ENCODE assay signal across 9 cellular contexts in the genomic region with DNA sequence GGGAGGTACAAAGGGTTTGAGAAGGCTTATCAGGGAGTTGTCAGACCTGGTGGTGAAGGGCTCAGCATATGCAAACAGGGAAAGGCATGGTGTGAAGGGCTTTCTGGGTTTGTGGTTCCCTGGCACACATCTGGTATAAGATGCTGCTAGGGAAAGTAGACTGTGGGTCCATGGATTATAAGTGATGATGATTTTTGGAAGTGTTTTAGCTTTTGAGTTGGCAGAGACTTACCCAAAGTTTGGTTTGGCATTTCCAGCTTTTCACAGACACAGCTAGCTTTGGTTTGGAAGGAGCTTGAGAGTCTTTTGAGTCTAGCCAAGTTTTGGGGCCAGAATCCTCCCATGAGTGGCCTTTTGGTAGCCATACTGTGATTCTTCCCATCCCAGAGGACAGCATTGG. TPM values are rescaled to one million over a fixed set of nuclear protein-coding genes. Genes with fewer than 3 reads are reported as not detected.
A peak's percentile ranks its signal among the peaks of the same experiment; 100 is the strongest.
DNase-seq lines count a peak whose midpoint lies in the region; ATAC-seq, FAIRE-seq and TF ChIP-seq lines count a peak whose summit lies in the region.
"Had no signal": no experiment of that assay in that cellular context is flagged by ENCODE, and none has a peak within 500 bp of the region (broad histone marks: within the 10 kb centered on the region; RNA-seq: fewer than 3 reads in every experiment).

No MANE protein-coding gene starts in this region.

- TSS peak; percentile 88 for BruUV-seq in Panc1 (replicated peaks; lab: Mats Ljungman, UMichigan)

- H3K4me1 ChIP-seq in DND-41 (ENCODE audit: insufficient read depth, low read length) (peaks cover 60% of the 10 kb centered on the region), Panc1 (ENCODE audit: control insufficient read depth, insufficient read depth, low read length) (peaks cover 10% of the 10 kb centered on the region), pancreas (peaks cover 0 to 13% (median 8%) of the 10 kb centered on the region in 3 donors)

- FAIRE-seq in pancreas (lab: Jason Lieb, UNC), result no peak

- intact Hi-C loops in Panc1 (cut with micrococcal nuclease; ENCODE audit: unreplicated experiment) (no loop called here), pancreas (cut with DNase I) (no loop called here)

- peak overlapping the region; percentile 93 for H3K27ac ChIP-seq in DND-41 (ENCODE audit: low read length)
- H3K27ac ChIP-seq in Panc1 (ENCODE audit: low read length), result peak overlapping the region; percentile 92
- no peak overlapping the region for H3K27ac ChIP-seq in pancreas

- CTCF ChIA-PET in Panc1 (lab: Charles Lee) (no interaction called here), HEK293T (lab: Yijun Ruan, JAX) (no interaction called here)

- peaks cover 65% of the 10 kb centered on the region for H3K79me2 ChIP-seq in DND-41 (ENCODE audit: insufficient read depth, low read length)

- H3K4me2 ChIP-seq in DND-41 (ENCODE audit: insufficient read depth, low read length), result peak overlapping the region; percentile 84

- DNase-seq in DND-41 (no peak), Panc1 (ENCODE audit: low read depth, low spot score) (no peak), epithelial cell of proximal tubule (ENCODE audit: low read depth) (no peak), pancreas (no peak), pons (ENCODE audit: low spot score) (no peak), HEK293T (ENCODE audit: extremely low spot score) (no peak), NCI-H2227 (lab: John Stamatoyannopoulos, UW; ENCODE audit: unreplicated experiment) (no peak)
- DNase-seq in stimulated activated CD4-positive, alpha-beta T cell treated with anti-CD3 and anti-CD28 coated beads, Interleukin-4, amount 100 ng/mL, for 1 hour, result no peak
- DNase-seq: NCI-H1105 treated with DMSO at 0.1 percent for 48 hours had no signal

- TF ChIP-seq CTCF in DND-41 (IDR thresholded peaks at IDR 0.05; ENCODE audit: borderline replicate concordance, extremely low read depth, low read length, poor library complexity, severe bottlenecking) (no peak), Panc1 (IDR thresholded peaks at IDR 0.05) (no peak), epithelial cell of proximal tubule (conservative IDR thresholded peaks at IDR 0.05; ENCODE audit: low read depth, low read length) (no peak), pancreas (IDR thresholded peaks at IDR 0.05) (no peak)

- no peaks in the 10 kb centered on the region for H3K27me3 ChIP-seq in DND-41 (ENCODE audit: insufficient read depth, low read length, poor library complexity)
- peaks cover 4% of the 10 kb centered on the region; the same call in 1 of the 2 replicates for H3K27me3 ChIP-seq in Panc1 (ENCODE audit: control insufficient read depth, insufficient read depth, low read length)
- H3K27me3 ChIP-seq in pancreas, result no peaks in the 10 kb centered on the region

- no peak overlapping the region for H2AFZ ChIP-seq in DND-41 (ENCODE audit: low read depth, low read length)

- peak overlapping the region; percentile 93 to 100; a peak in 3 of 4 replicates for H3K4me3 ChIP-seq in DND-41 (ENCODE audit: low read depth in 1 of 2, low read length in 2 of 2)
- peak overlapping the region; percentile 91 to 100 for H3K4me3 ChIP-seq in Panc1 (ENCODE audit: low read depth in 2 of 2, low read length in 2 of 2)
- H3K4me3 ChIP-seq in epithelial cell of proximal tubule (ENCODE audit: low read depth, low read length), result peak overlapping the region; percentile 70
- H3K4me3 ChIP-seq in pancreas, result peak overlapping the region; percentile 80 to 93 (median 84)

- H3K9ac ChIP-seq in DND-41 (ENCODE audit: low read depth, low read length), result peak overlapping the region; percentile 98

- peaks cover 65% of the 10 kb centered on the region for H3K36me3 ChIP-seq in DND-41 (ENCODE audit: insufficient read depth, low read length)
- H3K36me3 ChIP-seq in Panc1 (ENCODE audit: control insufficient read depth, insufficient read depth, low read length), result peaks cover 43% of the 10 kb centered on the region
- H3K36me3 ChIP-seq in pancreas, result peaks cover 11 to 41% (median 29%) of the 10 kb centered on the region in 3 donors

- H3K9me3 ChIP-seq in DND-41 (ENCODE audit: insufficient read depth, low read length, severe bottlenecking), result no peaks in the 10 kb centered on the region
- no peaks in the 10 kb centered on the region for H3K9me3 ChIP-seq in Panc1 (ENCODE audit: control insufficient read depth, insufficient read depth, low read depth, low read length)
- H3K9me3 ChIP-seq in pancreas, result no peaks in the 10 kb centered on the region

- in situ Hi-C loops in Panc1 (cut with HindIII; ENCODE audit: low pct_unique_long_range_greater_than_20kb, low sequenced_read_pairs), result no loop called here

- POLR2A ChIA-PET in Panc1 (lab: Charles Lee), result interaction anchor here (0.6 kb wide), 1 partner anchor 29 kb away, joined by 6 read pairs; no protein-coding TSS in a partner anchor
- POLR2A ChIA-PET in HEK293T (lab: Yijun Ruan, JAX), result interaction anchor here (1.0 to 3.8 kb wide), 5 partner anchors 8 to 25 kb away, joined by 3 to 96 read pairs (median 4); a partner anchor contains a TSS

- ATAC-seq in DND-41 (ENCODE audit: insufficient read depth, low read depth) (no peak), Panc1 (no peak), pancreas (no peak)

- peaks cover 66% of the 10 kb centered on the region for H4K20me1 ChIP-seq in DND-41 (ENCODE audit: insufficient read depth, low read length)

TF ChIP-seq in HEK293T, 16 proteins besides CTCF, POLR2A, EP300 and RAD21:
- no peak for TF ChIP-seq FOXA1 (IDR thresholded peaks at IDR 0.05)
- no peak for TF ChIP-seq HDGF (IDR thresholded peaks at IDR 0.05; ENCODE audit: borderline replicate concordance)
- TF ChIP-seq FOXM1 (IDR thresholded peaks at IDR 0.05; ENCODE audit: borderline replicate concordance), result no peak
- TF ChIP-seq SP1 (IDR thresholded peaks at IDR 0.05), result no peak
- no peak for TF ChIP-seq BHLHE40 (IDR thresholded peaks at IDR 0.05; ENCODE audit: borderline replicate concordance)
- no peak for TF ChIP-seq ZNF384 (IDR thresholded peaks at IDR 0.05)
- no peak for TF ChIP-seq FOXK2 (IDR thresholded peaks at IDR 0.05)
- TF ChIP-seq TARDBP (IDR thresholded peaks at IDR 0.05), result no peak
- TF ChIP-seq NFRKB (IDR thresholded peaks at IDR 0.05), result no peak
- TF ChIP-seq CTBP1 (IDR thresholded peaks at IDR 0.05; ENCODE audit: borderline replicate concordance), result no peak
- no peak for TF ChIP-seq LEF1 (IDR thresholded peaks at IDR 0.05; ENCODE audit: borderline replicate concordance)
- TF ChIP-seq, protein P1, sequence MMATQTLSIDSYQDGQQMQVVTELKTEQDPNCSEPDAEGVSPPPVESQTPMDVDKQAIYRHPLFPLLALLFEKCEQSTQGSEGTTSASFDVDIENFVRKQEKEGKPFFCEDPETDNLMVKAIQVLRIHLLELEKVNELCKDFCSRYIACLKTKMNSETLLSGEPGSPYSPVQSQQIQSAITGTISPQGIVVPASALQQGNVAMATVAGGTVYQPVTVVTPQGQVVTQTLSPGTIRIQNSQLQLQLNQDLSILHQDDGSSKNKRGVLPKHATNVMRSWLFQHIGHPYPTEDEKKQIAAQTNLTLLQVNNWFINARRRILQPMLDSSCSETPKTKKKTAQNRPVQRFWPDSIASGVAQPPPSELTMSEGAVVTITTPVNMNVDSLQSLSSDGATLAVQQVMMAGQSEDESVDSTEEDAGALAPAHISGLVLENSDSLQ (IDR thresholded peaks at IDR 0.05), result no peak
- TF ChIP-seq ELF4 (IDR thresholded peaks at IDR 0.05), result no peak
- TF ChIP-seq L3MBTL2 (conservative IDR thresholded peaks at IDR 0.05), result no peak
- TF ChIP-seq SUZ12 (IDR thresholded peaks at IDR 0.05), result no peak
- TF ChIP-seq ARNT (IDR thresholded peaks at IDR 0.05), result no peak

RNA-seq across cellular contexts. Expression of a gene that starts 2.3 kb away (rescaled TPM):
- 767 TPM for total RNA-seq in Panc1 (2021; ENCODE audit: unreplicated experiment)
- polyA plus RNA-seq in Panc1 (2012; ENCODE audit: insufficient read length), result 1,302 TPM
- total RNA-seq in epithelial cell of proximal tubule, result 454 and 661 TPM in 2 replicates
- 100 to 1,000 TPM; 128 to 212 (median 174) TPM for total RNA-seq in pancreas
- polyA plus RNA-seq in pancreas, result 100 to 1,000 TPM; 189 to 208 TPM

RNA-seq across cellular contexts. Expression of a gene that starts 8.8 kb away (rescaled TPM):
- total RNA-seq in Panc1 (2021; ENCODE audit: unreplicated experiment), result 191 TPM
- 381 TPM for polyA plus RNA-seq in Panc1 (2012; ENCODE audit: insufficient read length)
- 70.1 and 137 TPM in 2 replicates for total RNA-seq in epithelial cell of proximal tubule
- total RNA-seq in pancreas, result 10 to 100 TPM; 45.8 to 68.0 (median 58.4) TPM
- polyA plus RNA-seq in pancreas, result 100 to 1,000 TPM; 108 to 118 TPM

RNA-seq across cellular contexts. Expression of a gene that starts 12.3 kb away (rescaled TPM):
- total RNA-seq in Panc1 (2021; ENCODE audit: unreplicated experiment), result 189 TPM
- 306 TPM for polyA plus RNA-seq in Panc1 (2012; ENCODE audit: insufficient read length)
- total RNA-seq in epithelial cell of proximal tubule, result 37.4 and 49.9 TPM in 2 replicates
- 10 to 100 TPM; 23.0 to 30.1 (median 25.3) TPM for total RNA-seq in pancreas
- polyA plus RNA-seq in pancreas, result 10 to 100 TPM; 22.0 to 33.0 TPM

RNA-seq across cellular contexts. Expression of a gene that starts 26.5 kb away (rescaled TPM):
- total RNA-seq in Panc1 (2021; ENCODE audit: unreplicated experiment) (24.7 TPM), epithelial cell of proximal tubule (18.2 and 23.7 TPM in 2 replicates), pancreas (1 to 10 TPM; 4.3 to 9.3 (median 6.3) TPM)
- 33.6 TPM for polyA plus RNA-seq in Panc1 (2012; ENCODE audit: insufficient read length)
- 1 to 10 TPM; 5.8 to 7.5 TPM for polyA plus RNA-seq in pancreas

RNA-seq across cellular contexts. Expression of a gene that starts 27.0 kb away (rescaled TPM):
- total RNA-seq in Panc1 (2021; ENCODE audit: unreplicated experiment) (25.9 TPM), epithelial cell of proximal tubule (8.0 and 12.7 TPM in 2 replicates), pancreas (10 to 100 TPM in 5 of 6 donors, 1 to 10 TPM in 1; 9.8 to 25.0 (median 11.6) TPM)
- polyA plus RNA-seq in Panc1 (2012; ENCODE audit: insufficient read length), result 26.0 TPM
- 10 to 100 TPM; 53.9 to 70.2 TPM for polyA plus RNA-seq in pancreas

Comparison
In these comparisons a context has a peak if more than half of its experiments do, and no peak if none do; other contexts are left out.
1. H3K27ac ChIP-seq: peak in DND-41 (single experiment) and Panc1 (single experiment); none in pancreas (0 of 4).
2. Peak in every context shown above with its lines, with median percentiles within 50 percentile points of each other: H3K4me3 ChIP-seq.